In genomic region chr19:49872245-49873148, GRCh38 we compare ENCODE assay signal across 15 cellular contexts. TPM values are rescaled to one million over a fixed set of nuclear protein-coding genes. Genes with fewer than 3 reads are reported as not detected.
DNase-seq lines count a peak whose midpoint lies in the region; ATAC-seq and TF ChIP-seq lines count a peak whose summit lies in the region.
"Had no signal": no experiment of that assay in that cellular context is flagged by ENCODE, and none has a peak within 500 bp of the region (broad histone marks: within the 10 kb centered on the region; RNA-seq: fewer than 3 reads in every experiment).

No MANE protein-coding gene starts in this region.

- DNase-seq in AG04450 (ENCODE audit: low read depth, low spot score) (no peak), erythroblast (lab: John Stamatoyannopoulos, UW) (peak; percentile 65 to 71), colonic mucosa (no peak), OCI-M1 (lab: John Stamatoyannopoulos, UW) (no peak)
- DNase-seq: DND-41; esophagus squamous epithelium; left colon; MG63; NCI-H2081 treated with DMSO at 0.1 percent for 48 hours; NCI-H82; SIG-M5; stimulated activated naive CD8-positive, alpha-beta T cell treated with anti-CD3 and anti-CD28 coated beads, Interleukin-15, amount 100 ng/mL, for 72 hours had no signal

- no peak for ATAC-seq in HG02588 (IDR thresholded peaks at IDR 0.05; ENCODE audit: unreplicated experiment)
- ATAC-seq: left colon; stimulated activated naive CD8-positive, alpha-beta T cell treated with anti-CD3 and anti-CD28 coated beads, Interleukin-15, amount 100 ng/mL, for 72 hours had no signal

- no peak for TF ChIP-seq CTCF in AG04450 (IDR thresholded peaks at IDR 0.05; ENCODE audit: low read depth, low read length)
- no peak for TF ChIP-seq CTCF in HEK293 (tag by site-specific recombination; IDR thresholded peaks at IDR 0.05)
- no peak for TF ChIP-seq CTCF in colonic mucosa (IDR thresholded peaks at IDR 0.05)

- peaks cover 17% of the 10 kb centered on the region for H3K4me1 ChIP-seq in HEK293 (ENCODE audit: control insufficient read depth, insufficient read depth, low read length)
- H3K4me1 ChIP-seq in colonic mucosa: peaks cover 7% of the 10 kb centered on the region

- CTCF ChIA-PET in AG04450 (lab: Charles Lee): interaction anchor here (0.7 kb wide), 1 partner anchor 191 kb away, joined by 7 read pairs; no protein-coding TSS in a partner anchor
- CTCF ChIA-PET in HEK293 (lab: Yijun Ruan, JAX): interaction anchor here (0.6 kb wide), 1 partner anchor 70 kb away, joined by 3 read pairs; no protein-coding TSS in a partner anchor

- H3K9ac ChIP-seq in colonic mucosa (ENCODE audit: low read depth in 2 of 2, low read length in 2 of 2): no peak overlapping the region

- POLR2A ChIA-PET in AG04450 (lab: Yijun Ruan, JAX): interaction anchor here (0.5 kb wide), 1 partner anchor 14 kb away, joined by 3 read pairs; no protein-coding TSS in a partner anchor
- POLR2A ChIA-PET in HEK293 (lab: Yijun Ruan, JAX): no interaction called here

- H3K27me3 ChIP-seq in AG04450 (ENCODE audit: control insufficient read depth, insufficient read depth, low read length) (no peaks in the 10 kb centered on the region), colonic mucosa (no peaks in the 10 kb centered on the region)
- H3K27me3 ChIP-seq: adrenal gland, esophagus squamous epithelium, MG63 had no signal

- intact Hi-C loops in colonic mucosa (cut with DNase I): no loop called here

- no peaks in the 10 kb centered on the region; the same call in 1 of the 2 replicates for H3K9me3 ChIP-seq in AG04450 (ENCODE audit: control insufficient read depth, insufficient read depth, low read length)
- no peaks in the 10 kb centered on the region for H3K9me3 ChIP-seq in HEK293 (ENCODE audit: control insufficient read depth, insufficient read depth, low read depth, low read length)
- H3K9me3 ChIP-seq in colonic mucosa: no peaks in the 10 kb centered on the region
- H3K9me3 ChIP-seq: adrenal gland, esophagus squamous epithelium, MG63 had no signal

- H3K27ac ChIP-seq in AG04450 (ENCODE audit: low read depth, low read length) (peak overlapping the region; percentile 2), HEK293 (ENCODE audit: extremely low read depth, low read depth, low read length) (no peak overlapping the region), colonic mucosa (no peak overlapping the region)

- H3K36me3 ChIP-seq in HEK293 (ENCODE audit: control insufficient read depth in 2 of 2, insufficient read depth in 1 of 2, low read length in 2 of 2): peaks cover 0 to 25% of the 10 kb centered on the region in 2 experiments; a peak in 1 of 3 replicates
- no peaks in the 10 kb centered on the region for H3K36me3 ChIP-seq in colonic mucosa

- H3K4me3 ChIP-seq in AG04450 (ENCODE audit: low read depth, low read length) (no peak overlapping the region), HEK293 (ENCODE audit: low read depth, low read length) (no peak overlapping the region), colonic mucosa (no peak overlapping the region)
- H3K4me3 ChIP-seq: adrenal gland, esophagus squamous epithelium, MG63 had no signal

- peak; percentile 28 for TF ChIP-seq POLR2A in erythroblast (IDR thresholded peaks at IDR 0.05; ENCODE audit: low read length)

TF ChIP-seq in HEK293, 187 proteins besides CTCF, POLR2A, EP300 and RAD21:
- no peak for TF ChIP-seq ZSCAN23 (tag by site-specific recombination; IDR thresholded peaks at IDR 0.05)
- TF ChIP-seq ZFP3 (tag by site-specific recombination; IDR thresholded peaks at IDR 0.05; ENCODE audit: low read depth): peak; percentile 93
- no peak for TF ChIP-seq GLI2 (tag by site-specific recombination; IDR thresholded peaks at IDR 0.05; ENCODE audit: borderline replicate concordance, low read depth)
- peak; percentile 64; the same call in 1 of the 2 replicates for TF ChIP-seq ZNF701 (tag by site-specific recombination; IDR thresholded peaks at IDR 0.05)
- peak; percentile 41; the same call in 1 of the 2 replicates for TF ChIP-seq GLIS1 (tag by site-specific recombination; IDR thresholded peaks at IDR 0.05)

RNA-seq across cellular contexts. Expression of gene AKT1S1, which starts 4.7 kb away (rescaled TPM):
- 27.5 and 33.1 TPM in 2 replicates for polyA plus RNA-seq in AG04450 (2011; rRNA removed)
- polyA minus RNA-seq in AG04450 (2011; rRNA and poly(A)+ RNA removed): 20.7 and 22.4 TPM in 2 replicates
- 10 to 100 TPM; 32.7 to 74.9 TPM for total RNA-seq in colonic mucosa

RNA-seq across cellular contexts. Expression of gene TBC1D17, which starts 5.0 kb away (rescaled TPM):
- polyA plus RNA-seq in AG04450 (2011; rRNA removed): 15.6 and 23.0 TPM in 2 replicates
- 24.6 and 29.6 TPM in 2 replicates for polyA minus RNA-seq in AG04450 (2011; rRNA and poly(A)+ RNA removed)
- total RNA-seq in colonic mucosa: 10 to 100 TPM; 29.4 to 33.7 TPM

RNA-seq across cellular contexts. Expression of gene PNKP, which starts 5.1 kb away (rescaled TPM):
- 13.0 and 13.1 TPM in 2 replicates for polyA plus RNA-seq in AG04450 (2011; rRNA removed)
- polyA minus RNA-seq in AG04450 (2011; rRNA and poly(A)+ RNA removed): 12.2 and 17.3 TPM in 2 replicates
- 100 to 1,000 TPM in 1 of 2 donors, 10 to 100 TPM in 1; 53.7 to 137 TPM for total RNA-seq in colonic mucosa

RNA-seq across cellular contexts. Expression of gene PTOV1, which starts 21.5 kb away (rescaled TPM):
- polyA plus RNA-seq in AG04450 (2011; rRNA removed): 37.6 and 58.5 TPM in 2 replicates
- 69.9 and 97.7 TPM in 2 replicates for polyA minus RNA-seq in AG04450 (2011; rRNA and poly(A)+ RNA removed)
- total RNA-seq in colonic mucosa: 100 to 1,000 TPM; 109 to 128 TPM

RNA-seq across cellular contexts. Expression of gene IL4I1, which starts 24.2 kb away (rescaled TPM):
- polyA plus RNA-seq in AG04450 (2011; rRNA removed): 0.30 and 0.92 TPM in 2 replicates
- 0.30 and 1.1 TPM in 2 replicates for polyA minus RNA-seq in AG04450 (2011; rRNA and poly(A)+ RNA removed)
- 1 to 10 TPM; 1.0 to 2.4 TPM for total RNA-seq in colonic mucosa

Comparison
In these comparisons a context has a peak if more than half of its experiments do, and no peak if none do; other contexts are left out.
1. DNase-seq: peak in erythroblast (2 of 2); none in AG04450 (single experiment), colonic mucosa (single experiment) and OCI-M1 (single experiment).